1 cellular context compared by ENCODE assay signal in genomic region chr14:102316746-102317563, GRCh38.
A peak's percentile ranks its signal among the peaks of the same experiment; 100 is the strongest.
TF ChIP-seq lines count a peak whose summit lies in the region.

No MANE protein-coding gene starts in this region.

TF ChIP-seq in HepG2, 621 proteins besides CTCF, POLR2A, EP300 and RAD21 (continued from another document and continues in another):
- TF ChIP-seq HNRNPK (IDR thresholded peaks at IDR 0.05; ENCODE audit: low read depth, low read length, poor library complexity, severe bottlenecking), result no peak
- TF ChIP-seq BORCS8-MEF2B (CRISPR knock-in tag; IDR thresholded peaks at IDR 0.05), result no peak; the same call in 1 of the 2 replicates
- TF ChIP-seq FOXA3 (CRISPR knock-in tag; IDR thresholded peaks at IDR 0.05), result peak; percentile 28; the same call in 1 of the 2 replicates
- no peak for TF ChIP-seq ZNF142 (CRISPR knock-in tag; IDR thresholded peaks at IDR 0.05)
- TF ChIP-seq TP53 (CRISPR knock-in tag; conservative IDR thresholded peaks at IDR 0.05), result no peak
- TF ChIP-seq PRMT3 (CRISPR knock-in tag; IDR thresholded peaks at IDR 0.05; ENCODE audit: borderline replicate concordance, low read depth), result no peak
- TF ChIP-seq POLR2AphosphoS5 (IDR thresholded peaks at IDR 0.05; ENCODE audit: low read depth, low read length), result peak; percentile 37
- TF ChIP-seq ZFP36L2 (CRISPR knock-in tag; IDR thresholded peaks at IDR 0.05), result no peak
- TF ChIP-seq TIGD3 (CRISPR knock-in tag; IDR thresholded peaks at IDR 0.05; ENCODE audit: borderline replicate concordance), result no peak; the same call in 1 of the 2 replicates
- TF ChIP-seq MTA3 (CRISPR knock-in tag; IDR thresholded peaks at IDR 0.05), result no peak
- no peak for TF ChIP-seq U2AF2 (IDR thresholded peaks at IDR 0.05; ENCODE audit: low read depth, low read length)
- peak; percentile 30; the same call in 1 of the 2 replicates for TF ChIP-seq ARNT2 (CRISPR knock-in tag; IDR thresholded peaks at IDR 0.05; ENCODE audit: low read depth)
- TF ChIP-seq SALL2 (CRISPR knock-in tag; IDR thresholded peaks at IDR 0.05), result no peak; the same call in 1 of the 2 replicates
- peak; percentile 27; the same call in 1 of the 2 replicates for TF ChIP-seq ZKSCAN1 (IDR thresholded peaks at IDR 0.05; ENCODE audit: low read length)
- TF ChIP-seq KLF6 (CRISPR knock-in tag; IDR thresholded peaks at IDR 0.05), result 0 out of 2 replicates have a peak, but pooled peaks have one; percentile 41
- no peak for TF ChIP-seq SCMH1 (CRISPR knock-in tag; IDR thresholded peaks at IDR 0.05; ENCODE audit: borderline replicate concordance)
- TF ChIP-seq DPF2 (CRISPR knock-in tag; IDR thresholded peaks at IDR 0.05; ENCODE audit: borderline replicate concordance, low read depth), result no peak
- no peak for TF ChIP-seq PRDM4 (CRISPR knock-in tag; IDR thresholded peaks at IDR 0.05; ENCODE audit: borderline replicate concordance)
- TF ChIP-seq GMEB2 (CRISPR knock-in tag; IDR thresholded peaks at IDR 0.05; ENCODE audit: low read depth), result no peak
- TF ChIP-seq ATM (IDR thresholded peaks at IDR 0.05; ENCODE audit: borderline replicate concordance), result no peak
- no peak for TF ChIP-seq ZFP82 (CRISPR knock-in tag; IDR thresholded peaks at IDR 0.05; ENCODE audit: borderline replicate concordance)
- 0 out of 2 replicates have a peak, but pooled peaks have one; percentile 64 for TF ChIP-seq ZNF710 (CRISPR knock-in tag; IDR thresholded peaks at IDR 0.05; ENCODE audit: borderline replicate concordance)
- TF ChIP-seq BRF2 (CRISPR knock-in tag; IDR thresholded peaks at IDR 0.05), result 0 out of 2 replicates have a peak, but pooled peaks have one; percentile 6
- no peak for TF ChIP-seq ZSCAN12 (CRISPR knock-in tag; IDR thresholded peaks at IDR 0.05)
- TF ChIP-seq HDAC2 (CRISPR knock-in tag; IDR thresholded peaks at IDR 0.05), result peak; percentile 47
- no peak for TF ChIP-seq ZNF564 (CRISPR knock-in tag; IDR thresholded peaks at IDR 0.05)
- no peak for TF ChIP-seq REXO4 (CRISPR knock-in tag; IDR thresholded peaks at IDR 0.05; ENCODE audit: borderline replicate concordance)
- TF ChIP-seq BCL3 (CRISPR knock-in tag; IDR thresholded peaks at IDR 0.05), result no peak
- TF ChIP-seq ZZZ3 (CRISPR knock-in tag; IDR thresholded peaks at IDR 0.05; ENCODE audit: borderline replicate concordance), result no peak
- peak; percentile 55; the same call in 1 of the 2 replicates for TF ChIP-seq NR2F2 (IDR thresholded peaks at IDR 0.05; ENCODE audit: borderline replicate concordance, low read depth)
- TF ChIP-seq ZNF318 (CRISPR knock-in tag; IDR thresholded peaks at IDR 0.05), result no peak
